ENCODE assay signal across 1 cellular context in the genomic region with DNA sequence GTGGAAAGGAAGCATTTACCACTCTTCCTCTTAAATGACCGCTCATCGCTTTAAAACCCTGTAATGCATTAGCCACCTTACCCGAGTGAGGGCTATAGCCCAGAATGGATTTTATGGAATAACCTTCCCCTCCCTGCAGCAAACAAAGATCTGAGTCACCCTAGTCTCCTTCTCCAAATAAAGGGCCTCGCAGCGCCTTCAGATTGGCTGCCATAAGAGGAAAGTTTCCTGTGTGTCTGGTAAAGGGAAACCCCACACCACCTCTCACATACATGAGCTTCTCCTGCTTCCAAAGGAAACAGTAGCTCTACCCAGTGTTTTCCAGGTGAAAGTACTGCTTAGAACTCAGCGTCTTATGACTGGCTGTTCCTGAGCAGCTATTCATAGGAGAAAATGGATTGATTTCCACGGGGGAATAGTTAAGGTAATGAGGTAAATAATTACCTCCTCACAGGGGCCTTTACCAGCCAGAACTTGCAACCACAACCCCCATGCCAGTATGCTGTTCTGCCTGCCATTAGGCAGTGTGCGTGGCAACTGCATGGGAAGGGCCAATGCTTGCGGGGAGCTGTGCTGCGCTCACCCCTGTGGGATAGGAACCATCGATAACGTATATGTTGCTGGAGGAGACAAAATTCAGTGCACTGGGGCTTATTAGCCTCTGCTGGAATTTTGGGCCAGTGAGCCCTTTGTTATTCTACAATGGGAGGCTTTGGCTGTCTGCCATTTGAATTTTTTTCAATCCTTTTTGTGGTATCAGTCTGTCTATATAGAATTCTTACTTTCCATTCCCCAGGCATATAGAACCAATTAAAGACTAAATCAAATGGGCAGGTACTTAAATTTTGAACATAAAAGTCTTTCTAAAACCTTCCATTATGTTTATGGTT.
TF ChIP-seq lines count a peak whose summit lies in the region.

No MANE protein-coding gene starts in this region.

TF ChIP-seq in WTC11, 78 proteins besides CTCF, POLR2A, EP300 and RAD21 (continued from another document):
- TF ChIP-seq, protein P1, sequence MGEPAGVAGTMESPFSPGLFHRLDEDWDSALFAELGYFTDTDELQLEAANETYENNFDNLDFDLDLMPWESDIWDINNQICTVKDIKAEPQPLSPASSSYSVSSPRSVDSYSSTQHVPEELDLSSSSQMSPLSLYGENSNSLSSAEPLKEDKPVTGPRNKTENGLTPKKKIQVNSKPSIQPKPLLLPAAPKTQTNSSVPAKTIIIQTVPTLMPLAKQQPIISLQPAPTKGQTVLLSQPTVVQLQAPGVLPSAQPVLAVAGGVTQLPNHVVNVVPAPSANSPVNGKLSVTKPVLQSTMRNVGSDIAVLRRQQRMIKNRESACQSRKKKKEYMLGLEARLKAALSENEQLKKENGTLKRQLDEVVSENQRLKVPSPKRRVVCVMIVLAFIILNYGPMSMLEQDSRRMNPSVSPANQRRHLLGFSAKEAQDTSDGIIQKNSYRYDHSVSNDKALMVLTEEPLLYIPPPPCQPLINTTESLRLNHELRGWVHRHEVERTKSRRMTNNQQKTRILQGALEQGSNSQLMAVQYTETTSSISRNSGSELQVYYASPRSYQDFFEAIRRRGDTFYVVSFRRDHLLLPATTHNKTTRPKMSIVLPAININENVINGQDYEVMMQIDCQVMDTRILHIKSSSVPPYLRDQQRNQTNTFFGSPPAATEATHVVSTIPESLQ (CRISPR knock-in tag; IDR thresholded peaks at IDR 0.05), result no peak
- TF ChIP-seq RORB (CRISPR knock-in tag; IDR thresholded peaks at IDR 0.05) (no peak), NFATC4 (CRISPR knock-in tag; IDR thresholded peaks at IDR 0.05) (no peak), RELA (CRISPR knock-in tag; IDR thresholded peaks at IDR 0.05; ENCODE audit: borderline replicate concordance) (no peak), SP1 (CRISPR knock-in tag; conservative IDR thresholded peaks at IDR 0.05) (no peak), ZNF138 (CRISPR knock-in tag; conservative IDR thresholded peaks at IDR 0.05) (no peak), ZNF263 (CRISPR knock-in tag; IDR thresholded peaks at IDR 0.05; ENCODE audit: low read depth) (no peak)
- TF ChIP-seq, protein P2, sequence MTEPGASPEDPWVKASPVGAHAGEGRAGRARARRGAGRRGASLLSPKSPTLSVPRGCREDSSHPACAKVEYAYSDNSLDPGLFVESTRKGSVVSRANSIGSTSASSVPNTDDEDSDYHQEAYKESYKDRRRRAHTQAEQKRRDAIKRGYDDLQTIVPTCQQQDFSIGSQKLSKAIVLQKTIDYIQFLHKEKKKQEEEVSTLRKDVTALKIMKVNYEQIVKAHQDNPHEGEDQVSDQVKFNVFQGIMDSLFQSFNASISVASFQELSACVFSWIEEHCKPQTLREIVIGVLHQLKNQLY (CRISPR knock-in tag; IDR thresholded peaks at IDR 0.05), result no peak
- TF ChIP-seq, protein P3, sequence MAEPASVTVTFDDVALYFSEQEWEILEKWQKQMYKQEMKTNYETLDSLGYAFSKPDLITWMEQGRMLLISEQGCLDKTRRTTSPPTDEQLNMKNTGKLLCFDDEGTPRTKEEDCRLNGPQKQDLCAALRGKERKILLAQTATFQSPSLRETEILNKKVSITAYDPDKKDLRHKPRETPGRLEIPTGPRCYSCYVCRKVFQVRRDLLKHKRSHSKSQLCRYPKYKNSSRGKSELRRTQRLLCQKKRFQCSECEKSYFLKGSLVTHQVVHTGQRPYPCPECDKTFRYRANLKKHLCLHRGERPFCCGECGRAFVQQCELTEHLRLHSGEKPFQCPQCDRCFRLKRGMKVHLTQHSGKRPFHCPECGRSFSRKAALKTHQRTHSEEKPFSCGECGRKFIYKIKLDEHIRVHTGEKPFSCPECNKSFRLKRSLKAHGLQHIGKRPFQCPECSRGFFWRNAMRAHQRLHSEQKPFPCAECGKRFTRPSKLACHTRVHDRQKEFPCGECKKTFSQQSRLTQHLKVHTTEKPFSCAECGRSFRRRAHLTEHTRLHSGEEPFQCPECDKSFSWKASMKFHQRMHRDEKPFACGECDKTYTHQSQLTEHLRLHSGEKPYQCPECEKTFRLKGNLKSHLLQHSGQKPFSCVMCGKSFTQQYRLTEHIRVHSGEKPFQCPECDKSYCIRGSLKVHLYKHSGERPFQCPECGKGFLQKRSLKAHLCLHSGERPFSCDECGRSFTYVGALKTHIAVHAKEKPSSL (CRISPR knock-in tag; conservative IDR thresholded peaks at IDR 0.05), result no peak
- TF ChIP-seq, protein P4, sequence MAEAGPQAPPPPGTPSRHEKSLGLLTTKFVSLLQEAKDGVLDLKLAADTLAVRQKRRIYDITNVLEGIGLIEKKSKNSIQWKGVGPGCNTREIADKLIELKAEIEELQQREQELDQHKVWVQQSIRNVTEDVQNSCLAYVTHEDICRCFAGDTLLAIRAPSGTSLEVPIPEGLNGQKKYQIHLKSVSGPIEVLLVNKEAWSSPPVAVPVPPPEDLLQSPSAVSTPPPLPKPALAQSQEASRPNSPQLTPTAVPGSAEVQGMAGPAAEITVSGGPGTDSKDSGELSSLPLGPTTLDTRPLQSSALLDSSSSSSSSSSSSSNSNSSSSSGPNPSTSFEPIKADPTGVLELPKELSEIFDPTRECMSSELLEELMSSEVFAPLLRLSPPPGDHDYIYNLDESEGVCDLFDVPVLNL (CRISPR knock-in tag; IDR thresholded peaks at IDR 0.05; ENCODE audit: borderline replicate concordance, low read depth), result no peak
- TF ChIP-seq, protein P5, sequence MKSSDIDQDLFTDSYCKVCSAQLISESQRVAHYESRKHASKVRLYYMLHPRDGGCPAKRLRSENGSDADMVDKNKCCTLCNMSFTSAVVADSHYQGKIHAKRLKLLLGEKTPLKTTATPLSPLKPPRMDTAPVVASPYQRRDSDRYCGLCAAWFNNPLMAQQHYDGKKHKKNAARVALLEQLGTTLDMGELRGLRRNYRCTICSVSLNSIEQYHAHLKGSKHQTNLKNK (CRISPR knock-in tag; IDR thresholded peaks at IDR 0.05), result no peak
- TF ChIP-seq, protein P6, sequence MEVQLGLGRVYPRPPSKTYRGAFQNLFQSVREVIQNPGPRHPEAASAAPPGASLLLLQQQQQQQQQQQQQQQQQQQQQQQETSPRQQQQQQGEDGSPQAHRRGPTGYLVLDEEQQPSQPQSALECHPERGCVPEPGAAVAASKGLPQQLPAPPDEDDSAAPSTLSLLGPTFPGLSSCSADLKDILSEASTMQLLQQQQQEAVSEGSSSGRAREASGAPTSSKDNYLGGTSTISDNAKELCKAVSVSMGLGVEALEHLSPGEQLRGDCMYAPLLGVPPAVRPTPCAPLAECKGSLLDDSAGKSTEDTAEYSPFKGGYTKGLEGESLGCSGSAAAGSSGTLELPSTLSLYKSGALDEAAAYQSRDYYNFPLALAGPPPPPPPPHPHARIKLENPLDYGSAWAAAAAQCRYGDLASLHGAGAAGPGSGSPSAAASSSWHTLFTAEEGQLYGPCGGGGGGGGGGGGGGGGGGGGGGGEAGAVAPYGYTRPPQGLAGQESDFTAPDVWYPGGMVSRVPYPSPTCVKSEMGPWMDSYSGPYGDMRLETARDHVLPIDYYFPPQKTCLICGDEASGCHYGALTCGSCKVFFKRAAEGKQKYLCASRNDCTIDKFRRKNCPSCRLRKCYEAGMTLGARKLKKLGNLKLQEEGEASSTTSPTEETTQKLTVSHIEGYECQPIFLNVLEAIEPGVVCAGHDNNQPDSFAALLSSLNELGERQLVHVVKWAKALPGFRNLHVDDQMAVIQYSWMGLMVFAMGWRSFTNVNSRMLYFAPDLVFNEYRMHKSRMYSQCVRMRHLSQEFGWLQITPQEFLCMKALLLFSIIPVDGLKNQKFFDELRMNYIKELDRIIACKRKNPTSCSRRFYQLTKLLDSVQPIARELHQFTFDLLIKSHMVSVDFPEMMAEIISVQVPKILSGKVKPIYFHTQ (CRISPR knock-in tag; IDR thresholded peaks at IDR 0.05), result no peak
TF ChIP-seq in WTC11: peak in this region for 0.
